40 cellular contexts compared by ENCODE assay signal in the genomic region with DNA sequence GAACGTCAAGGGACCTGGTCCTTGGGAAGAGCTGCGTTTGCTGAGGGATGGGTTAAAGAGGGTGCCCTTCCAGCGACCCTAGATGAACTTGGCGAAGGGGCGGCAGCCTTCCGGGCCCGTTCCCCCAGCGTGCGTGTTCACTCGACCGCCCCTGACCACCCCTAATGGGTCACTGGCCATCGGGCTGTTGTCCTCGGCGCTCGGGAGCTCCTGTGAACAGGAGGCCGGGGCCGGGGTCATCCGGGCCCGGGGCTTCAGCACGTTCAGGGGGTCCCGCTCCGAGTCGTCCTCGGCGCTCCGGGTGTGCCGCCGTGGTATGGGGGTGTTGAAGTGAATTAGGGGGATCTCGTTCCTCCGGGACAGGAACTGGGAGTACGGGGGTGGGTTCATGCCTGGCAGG. TPM values are rescaled to one million over a fixed set of nuclear protein-coding genes. Genes with fewer than 3 reads are reported as not detected.
"Had no signal": no experiment of that assay in that cellular context is flagged by ENCODE, and none has a peak within 500 bp of the region (broad histone marks: within the 10 kb centered on the region; RNA-seq: fewer than 3 reads in every experiment).

No MANE protein-coding gene starts in this region.

- H3K4me3 ChIP-seq: adrenal gland, ascending aorta, breast epithelium, cardiac muscle cell had no signal

- H3K36me3 Mint-ChIP-seq: activated naive CD4-positive, alpha-beta T cell treated with anti-CD3 and anti-CD28 coated beads, Interleukin-2, amount 10 ng/mL, durations not matched to agents 7 days and 5 days; activated naive CD4-positive, alpha-beta T cell treated with anti-CD3 and anti-CD28 coated beads, Interleukin-2, amount 50 U/mL, for 24 hours; activated naive CD4-positive, alpha-beta T cell treated with anti-CD3 and anti-CD28 coated beads, Interleukin-2, amount 50 U/mL, for 72 hours; activated naive CD8-positive, alpha-beta T cell; activated naive CD8-positive, alpha-beta T cell treated with anti-CD3 and anti-CD28 coated beads for 36 hours; activated naive CD8-positive, alpha-beta T cell treated with anti-CD3 and anti-CD28 coated beads, Interleukin-2, amount 10 ng/mL, durations not matched to agents 7 days and 5 days; brain had no signal

- H3K4me1 Mint-ChIP-seq: activated naive CD4-positive, alpha-beta T cell treated with anti-CD3 and anti-CD28 coated beads, Interleukin-2, amount 10 ng/mL, durations not matched to agents 7 days and 5 days; activated naive CD4-positive, alpha-beta T cell treated with anti-CD3 and anti-CD28 coated beads, Interleukin-2, amount 50 U/mL, for 24 hours; activated naive CD8-positive, alpha-beta T cell treated with anti-CD3 and anti-CD28 coated beads for 36 hours; activated naive CD8-positive, alpha-beta T cell treated with anti-CD3 and anti-CD28 coated beads, Interleukin-2, amount 10 ng/mL, durations not matched to agents 7 days and 5 days; activated naive CD8-positive, alpha-beta T cell treated with anti-CD3 and anti-CD28 coated beads, Interleukin-2, amount 50 U/mL, for 24 hours; activated T-helper 17 cell treated with anti-CD3 and anti-CD28 coated beads, Interleukin-2, amount 50 U/mL, for 72 hours; brain; central memory CD8-positive, alpha-beta T cell had no signal

- H3K9me3 Mint-ChIP-seq: activated naive CD4-positive, alpha-beta T cell treated with anti-CD3 and anti-CD28 coated beads for 36 hours; activated naive CD4-positive, alpha-beta T cell treated with anti-CD3 and anti-CD28 coated beads, Interleukin-2, amount 10 ng/mL, durations not matched to agents 7 days and 5 days; activated naive CD4-positive, alpha-beta T cell treated with anti-CD3 and anti-CD28 coated beads, Interleukin-2, amount 50 U/mL, for 24 hours; activated naive CD4-positive, alpha-beta T cell treated with anti-CD3 and anti-CD28 coated beads, Interleukin-2, amount 50 U/mL, for 72 hours; activated naive CD8-positive, alpha-beta T cell treated with anti-CD3 and anti-CD28 coated beads for 36 hours; activated naive CD8-positive, alpha-beta T cell treated with anti-CD3 and anti-CD28 coated beads, Interleukin-2, amount 10 ng/mL, durations not matched to agents 7 days and 5 days; activated naive CD8-positive, alpha-beta T cell treated with anti-CD3 and anti-CD28 coated beads, Interleukin-2, amount 50 U/mL, for 24 hours; activated T-cell treated with anti-CD3 and anti-CD28 coated beads, Interleukin-2, amount 50 U/mL, for 24 hours; activated T-cell treated with anti-CD3 and anti-CD28 coated beads, Interleukin-2, amount 50 U/mL, for 4 hours; activated T-cell treated with anti-CD3 and anti-CD28 coated beads, Interleukin-2, amount 50 U/mL, for 72 hours; activated T-helper 1 cell treated with anti-CD3 and anti-CD28 coated beads, Interleukin-12 subunit alpha, Interleukin-12 subunit beta, Interleukin-2, Interleukin-4 antibody, amounts not matched to agents 30 ng/mL and 10 ng/mL and 1 ng/mL, durations not matched to agents 14 hours and 24 hours and 36 hours; activated T-helper 17 cell treated with anti-CD3 and anti-CD28 coated beads, Interleukin-2, amount 50 U/mL, for 72 hours; activated T-helper 2 cell treated with anti-CD3 and anti-CD28 coated beads, Interferon-gamma antibody, Interleukin-2, Interleukin-4, amounts not matched to agents 10 μg/mL and 5 μg/mL and 100 μg/mL, durations not matched to agents 14 hours and 24 hours and 36 hours; brain; central memory CD8-positive, alpha-beta T cell had no signal

- H3K27ac Mint-ChIP-seq: activated naive CD4-positive, alpha-beta T cell treated with anti-CD3 and anti-CD28 coated beads for 36 hours; activated naive CD4-positive, alpha-beta T cell treated with anti-CD3 and anti-CD28 coated beads, Interleukin-2, amount 10 ng/mL, durations not matched to agents 7 days and 5 days; activated naive CD4-positive, alpha-beta T cell treated with anti-CD3 and anti-CD28 coated beads, Interleukin-2, amount 50 U/mL, for 24 hours; activated naive CD4-positive, alpha-beta T cell treated with anti-CD3 and anti-CD28 coated beads, Interleukin-2, amount 50 U/mL, for 72 hours; activated naive CD8-positive, alpha-beta T cell; activated naive CD8-positive, alpha-beta T cell treated with anti-CD3 and anti-CD28 coated beads for 36 hours; activated naive CD8-positive, alpha-beta T cell treated with anti-CD3 and anti-CD28 coated beads, Interleukin-2, amount 10 ng/mL, durations not matched to agents 7 days and 5 days; activated naive CD8-positive, alpha-beta T cell treated with anti-CD3 and anti-CD28 coated beads, Interleukin-2, amount 50 U/mL, for 24 hours; activated T-cell treated with anti-CD3 and anti-CD28 coated beads, Interleukin-2, amount 50 U/mL, for 24 hours; activated T-cell treated with anti-CD3 and anti-CD28 coated beads, Interleukin-2, amount 50 U/mL, for 72 hours; activated T-helper 1 cell treated with anti-CD3 and anti-CD28 coated beads, Interleukin-12 subunit alpha, Interleukin-12 subunit beta, Interleukin-2, Interleukin-4 antibody, amounts not matched to agents 30 ng/mL and 10 ng/mL and 1 ng/mL, durations not matched to agents 14 hours and 24 hours and 36 hours; activated T-helper 17 cell treated with anti-CD3 and anti-CD28 coated beads, Interleukin-2, amount 50 U/mL, for 72 hours; activated T-helper 2 cell treated with anti-CD3 and anti-CD28 coated beads, Interferon-gamma antibody, Interleukin-2, Interleukin-4, amounts not matched to agents 10 μg/mL and 5 μg/mL and 100 μg/mL, durations not matched to agents 14 hours and 24 hours and 36 hours; brain had no signal

- H3K4me3 Mint-ChIP-seq: activated naive CD4-positive, alpha-beta T cell treated with anti-CD3 and anti-CD28 coated beads for 36 hours; activated naive CD4-positive, alpha-beta T cell treated with anti-CD3 and anti-CD28 coated beads, Interleukin-2, amount 10 ng/mL, durations not matched to agents 7 days and 5 days; activated naive CD4-positive, alpha-beta T cell treated with anti-CD3 and anti-CD28 coated beads, Interleukin-2, amount 50 U/mL, for 24 hours; activated naive CD8-positive, alpha-beta T cell; activated naive CD8-positive, alpha-beta T cell treated with anti-CD3 and anti-CD28 coated beads for 36 hours; activated naive CD8-positive, alpha-beta T cell treated with anti-CD3 and anti-CD28 coated beads, Interleukin-2, amount 10 ng/mL, durations not matched to agents 7 days and 5 days; activated naive CD8-positive, alpha-beta T cell treated with anti-CD3 and anti-CD28 coated beads, Interleukin-2, amount 50 U/mL, for 24 hours; activated T-cell treated with anti-CD3 and anti-CD28 coated beads, Interleukin-2, amount 50 U/mL, for 24 hours; activated T-cell treated with anti-CD3 and anti-CD28 coated beads, Interleukin-2, amount 50 U/mL, for 4 hours; activated T-cell treated with anti-CD3 and anti-CD28 coated beads, Interleukin-2, amount 50 U/mL, for 72 hours; activated T-helper 1 cell treated with anti-CD3 and anti-CD28 coated beads, Interleukin-12 subunit alpha, Interleukin-12 subunit beta, Interleukin-2, Interleukin-4 antibody, amounts not matched to agents 30 ng/mL and 10 ng/mL and 1 ng/mL, durations not matched to agents 14 hours and 24 hours and 36 hours; activated T-helper 17 cell treated with anti-CD3 and anti-CD28 coated beads, Interleukin-2, amount 50 U/mL, for 72 hours; brain; central memory CD8-positive, alpha-beta T cell had no signal

- H3K4me1 ChIP-seq: adrenal gland, ascending aorta, breast epithelium had no signal

- H3K36me3 ChIP-seq: adrenal gland, ascending aorta, brain microvascular endothelial cell, breast epithelium, cardiac muscle cell had no signal

- H3K9me3 ChIP-seq: adrenal gland, ascending aorta, breast epithelium had no signal

- H3K27ac ChIP-seq: adrenal gland, ascending aorta, brain microvascular endothelial cell, breast epithelium, cardiac muscle cell had no signal

- H3K27me3 ChIP-seq: adrenal gland, ascending aorta, brain microvascular endothelial cell, breast epithelium had no signal

- DNase-seq: activated effector memory CD4-positive, alpha-beta T cell treated with anti-CD3 and anti-CD28 coated beads, Interleukin-2, amount 50 U/mL, for 16 hours; activated effector memory CD4-positive, alpha-beta T cell treated with Interleukin-2 at 50 U/mL for 16 hours; activated gamma-delta T cell; activated gamma-delta T cell treated with Interleukin-2 at 50 U/mL for 16 hours; activated naive CD4-positive, alpha-beta T cell; activated naive CD4-positive, alpha-beta T cell treated with anti-CD3 and anti-CD28 coated beads for 36 hours; activated naive CD4-positive, alpha-beta T cell treated with anti-CD3 and anti-CD28 coated beads, Interleukin-2, amount 10 ng/mL, durations not matched to agents 7 days and 5 days; activated naive CD4-positive, alpha-beta T cell treated with anti-CD3 and anti-CD28 coated beads, Interleukin-2, amount 50 U/mL, for 16 hours; activated naive CD4-positive, alpha-beta T cell treated with Interleukin-2 at 50 U/mL for 16 hours; activated naive CD8-positive, alpha-beta T cell treated with anti-CD3 and anti-CD28 coated beads for 36 hours; activated naive CD8-positive, alpha-beta T cell treated with anti-CD3 and anti-CD28 coated beads, Interleukin-2, amount 10 ng/mL, durations not matched to agents 7 days and 5 days; activated naive CD8-positive, alpha-beta T cell treated with anti-CD3 and anti-CD28 coated beads, Interleukin-2, amount 50 U/mL, for 24 hours; activated T-cell treated with anti-CD3 and anti-CD28 coated beads, Interleukin-2, amount 50 U/mL, for 1 hour; activated T-cell treated with anti-CD3 and anti-CD28 coated beads, Interleukin-2, amount 50 U/mL, for 24 hours; activated T-cell treated with anti-CD3 and anti-CD28 coated beads, Interleukin-2, amount 50 U/mL, for 4 hours; activated T-cell treated with anti-CD3 and anti-CD28 coated beads, Interleukin-2, amount 50 U/mL, for 48 hours; activated T-cell treated with anti-CD3 and anti-CD28 coated beads, Interleukin-2, amount 50 U/mL, for 72 hours; adrenal gland; amniotic stem cell; amygdala; anterior cingulate cortex; aorta; brain microvascular endothelial cell; central memory CD4-positive, alpha-beta T cell; cerebellar nuclear complex had no signal

- ATAC-seq: activated naive CD4-positive, alpha-beta T cell treated with anti-CD3 and anti-CD28 coated beads, Interleukin-2, amount 50 U/mL, for 72 hours; activated naive CD8-positive, alpha-beta T cell treated with anti-CD3 and anti-CD28 coated beads, Interleukin-2, amount 50 U/mL, for 24 hours; activated T-cell treated with anti-CD3 and anti-CD28 coated beads, Interleukin-2, amount 50 U/mL, for 4 hours; activated T-cell treated with anti-CD3 and anti-CD28 coated beads, Interleukin-2, amount 50 U/mL, for 72 hours; activated T-helper 17 cell treated with anti-CD3 and anti-CD28 coated beads, Interleukin-2, amount 50 U/mL, for 72 hours had no signal

RNA-seq across cellular contexts. Expression of a gene that starts 9.2 kb away (rescaled TPM):
- total RNA-seq: activated naive CD4-positive, alpha-beta T cell treated with anti-CD3 and anti-CD28 coated beads for 36 hours; activated naive CD4-positive, alpha-beta T cell treated with anti-CD3 and anti-CD28 coated beads, Interleukin-2, amount 50 U/mL, for 72 hours; activated naive CD8-positive, alpha-beta T cell treated with anti-CD3 and anti-CD28 coated beads for 36 hours; activated naive CD8-positive, alpha-beta T cell treated with anti-CD3 and anti-CD28 coated beads, Interleukin-2, amount 10 ng/mL, durations not matched to agents 7 days and 5 days; activated T-cell treated with anti-CD3 and anti-CD28 coated beads, Interleukin-2, amount 50 U/mL, for 4 hours; activated T-cell treated with anti-CD3 and anti-CD28 coated beads, Interleukin-2, amount 50 U/mL, for 72 hours; activated T-helper 1 cell treated with anti-CD3 and anti-CD28 coated beads, Interleukin-12 subunit alpha, Interleukin-12 subunit beta, Interleukin-2, Interleukin-4 antibody, amounts not matched to agents 30 ng/mL and 10 ng/mL and 1 ng/mL, durations not matched to agents 14 hours and 24 hours and 36 hours; activated T-helper 17 cell treated with anti-CD3 and anti-CD28 coated beads, Interleukin-2, amount 50 U/mL, for 72 hours; activated T-helper 2 cell treated with anti-CD3 and anti-CD28 coated beads, Interferon-gamma antibody, Interleukin-2, Interleukin-4, amounts not matched to agents 10 μg/mL and 5 μg/mL and 100 μg/mL, durations not matched to agents 14 hours and 24 hours and 36 hours; aorta; ascending aorta; astrocyte; breast epithelium; bronchial epithelial cell; cerebellum had no signal
- polyA plus RNA-seq: adipose tissue, aorta had no signal
